In genomic region chr6:27136077-27136644, GRCh38 we compare ENCODE assay signal across 1 cellular context.
A peak's percentile ranks its signal among the peaks of the same experiment; 100 is the strongest.
TF ChIP-seq lines count a peak whose summit lies in the region.

No MANE protein-coding gene starts in this region.

TF ChIP-seq in K562, 482 proteins besides CTCF, POLR2A, EP300 and RAD21 (continued from another document and continues in another):
- TF ChIP-seq ZNF609 (CRISPR knock-in tag; IDR thresholded peaks at IDR 0.05; ENCODE audit: borderline replicate concordance), result no peak
- TF ChIP-seq KAT8 (IDR thresholded peaks at IDR 0.05; ENCODE audit: low read depth), result no peak
- TF ChIP-seq ZNF785 (CRISPR knock-in tag; IDR thresholded peaks at IDR 0.05), result no peak
- TF ChIP-seq HBP1 (CRISPR knock-in tag; IDR thresholded peaks at IDR 0.05), result peak; percentile 87
- TF ChIP-seq TEAD2 (tag; IDR thresholded peaks at IDR 0.05), result peak; percentile 89
- TF ChIP-seq TCF7L2 (IDR thresholded peaks at IDR 0.05; ENCODE audit: low read depth, low read length), result no peak
- TF ChIP-seq TEAD1 (CRISPR knock-in tag; IDR thresholded peaks at IDR 0.05), result peak in 1 of 2 experiments; percentile 97; a peak in 2 of 4 replicates
- TF ChIP-seq ZKSCAN1 (IDR thresholded peaks at IDR 0.05; ENCODE audit: low read depth, low read length), result peak; percentile 71
- no peak for TF ChIP-seq ZBED1 (IDR thresholded peaks at IDR 0.05)
- 0 out of 2 replicates have a peak, but pooled peaks have one; percentile 17 for TF ChIP-seq ZNF253 (CRISPR knock-in tag; conservative IDR thresholded peaks at IDR 0.05)
- TF ChIP-seq ZC3H11A (IDR thresholded peaks at IDR 0.05; ENCODE audit: low read depth, low read length), result no peak
- no peak for TF ChIP-seq ELK1 (CRISPR knock-in tag; IDR thresholded peaks at IDR 0.05)
- no peak for TF ChIP-seq TRIM24 (IDR thresholded peaks at IDR 0.05)
- peak; percentile 59 for TF ChIP-seq ZNF507 (tag; conservative IDR thresholded peaks at IDR 0.05)
- peak; percentile 89 for TF ChIP-seq TCFL5 (CRISPR knock-in tag; conservative IDR thresholded peaks at IDR 0.05)
- TF ChIP-seq ZBTB5 (IDR thresholded peaks at IDR 0.05), result no peak
- no peak for TF ChIP-seq JUND (IDR thresholded peaks at IDR 0.05; ENCODE audit: borderline replicate concordance, low read depth, low read length)
- TF ChIP-seq JUND (tag; IDR thresholded peaks at IDR 0.05; ENCODE audit: borderline replicate concordance, low read depth, low read length), result peak; percentile 79; the same call in 2 of the 3 replicates
- TF ChIP-seq BHLHE40 (IDR thresholded peaks at IDR 0.05; ENCODE audit: low read length), result no peak
- peak in 1 of 3 experiments; percentile 83; a peak in 2 of 6 replicates for TF ChIP-seq ZBTB11 (CRISPR knock-in tag; IDR thresholded peaks at IDR 0.05)
- TF ChIP-seq SIX5 (IDR thresholded peaks at IDR 0.05; ENCODE audit: borderline replicate concordance in 1 of 2, insufficient read depth in 1 of 2, low read depth in 1 of 2, low read length in 2 of 2), result no peak
- no peak for TF ChIP-seq MCM3 (IDR thresholded peaks at IDR 0.05)
- TF ChIP-seq CHD1 (IDR thresholded peaks at IDR 0.05; ENCODE audit: low read length), result no peak
- TF ChIP-seq STAT5A (IDR thresholded peaks at IDR 0.05; ENCODE audit: borderline replicate concordance, low read length), result no peak
- TF ChIP-seq SLC30A9 (CRISPR knock-in tag; IDR thresholded peaks at IDR 0.05), result no peak
- TF ChIP-seq MEIS2 (IDR thresholded peaks at IDR 0.05; ENCODE audit: partially characterized antibody), result no peak
- TF ChIP-seq SMARCB1 (IDR thresholded peaks at IDR 0.05; ENCODE audit: insufficient read length, low read depth), result no peak
- no peak for TF ChIP-seq NR2C2 (CRISPR knock-in tag; IDR thresholded peaks at IDR 0.05)
- TF ChIP-seq NR2C2 (tag; IDR thresholded peaks at IDR 0.05), result peak; percentile 88
- TF ChIP-seq ZNF408 (CRISPR knock-in tag; IDR thresholded peaks at IDR 0.05; ENCODE audit: low read depth), result no peak
- TF ChIP-seq ZKSCAN3 (CRISPR knock-in tag; IDR thresholded peaks at IDR 0.05), result peak; percentile 64; the same call in 1 of the 2 replicates
- TF ChIP-seq ZNF79 (CRISPR knock-in tag; IDR thresholded peaks at IDR 0.05; ENCODE audit: low read depth), result peak; percentile 96
- TF ChIP-seq FOXO4 (CRISPR knock-in tag; IDR thresholded peaks at IDR 0.05), result peak; percentile 89; the same call in 1 of the 2 replicates
- no peak for TF ChIP-seq NELFE (IDR thresholded peaks at IDR 0.05; ENCODE audit: insufficient read depth, insufficient read length)
- no peak for TF ChIP-seq TARDBP (IDR thresholded peaks at IDR 0.05)
- TF ChIP-seq MEF2D (tag; conservative IDR thresholded peaks at IDR 0.05; ENCODE audit: low read depth), result peak; percentile 92
- no peak for TF ChIP-seq ZNF280A (IDR thresholded peaks at IDR 0.05; ENCODE audit: low read depth, partially characterized antibody)
- no peak for TF ChIP-seq ZNF589 (CRISPR knock-in tag; IDR thresholded peaks at IDR 0.05; ENCODE audit: low read depth)
- TF ChIP-seq ADNP (tag; IDR thresholded peaks at IDR 0.05), result no peak
- TF ChIP-seq NKRF (IDR thresholded peaks at IDR 0.05; ENCODE audit: borderline replicate concordance), result no peak
- TF ChIP-seq SNRNP70 (optimal IDR thresholded peaks at IDR 0.05; ENCODE audit: low read depth, low read length), result no peak
- TF ChIP-seq HMG20B (CRISPR knock-in tag; IDR thresholded peaks at IDR 0.05), result no peak
- no peak for TF ChIP-seq TSC22D4 (tag; IDR thresholded peaks at IDR 0.05)
- no peak for TF ChIP-seq HNRNPL (IDR thresholded peaks at IDR 0.05; ENCODE audit: low read depth, low read length)
- TF ChIP-seq TRIM28 (IDR thresholded peaks at IDR 0.05), result no peak
- TF ChIP-seq GATAD2A (IDR thresholded peaks at IDR 0.05), result peak; percentile 88
- TF ChIP-seq LARP7 (IDR thresholded peaks at IDR 0.05), result no peak
- no peak; the same call in 1 of the 2 replicates for TF ChIP-seq ZNF778 (CRISPR knock-in tag; IDR thresholded peaks at IDR 0.05)
- no peak for TF ChIP-seq ZNF282 (CRISPR knock-in tag; IDR thresholded peaks at IDR 0.05)
- no peak for TF ChIP-seq IRF1 (CRISPR knock-in tag; IDR thresholded peaks at IDR 0.05; ENCODE audit: borderline replicate concordance)
- no peak for TF ChIP-seq CHD4 (IDR thresholded peaks at IDR 0.05; ENCODE audit: insufficient read depth, insufficient replicate concordance, low read depth, low read length, poor library complexity, severe bottlenecking)
- TF ChIP-seq BMI1 (IDR thresholded peaks at IDR 0.05; ENCODE audit: low read length), result peak; percentile 63; the same call in 1 of the 2 replicates
- TF ChIP-seq ZFPM2 (CRISPR knock-in tag; IDR thresholded peaks at IDR 0.05), result peak; percentile 94
